9 cellular contexts compared by ENCODE assay signal in the genomic region with DNA sequence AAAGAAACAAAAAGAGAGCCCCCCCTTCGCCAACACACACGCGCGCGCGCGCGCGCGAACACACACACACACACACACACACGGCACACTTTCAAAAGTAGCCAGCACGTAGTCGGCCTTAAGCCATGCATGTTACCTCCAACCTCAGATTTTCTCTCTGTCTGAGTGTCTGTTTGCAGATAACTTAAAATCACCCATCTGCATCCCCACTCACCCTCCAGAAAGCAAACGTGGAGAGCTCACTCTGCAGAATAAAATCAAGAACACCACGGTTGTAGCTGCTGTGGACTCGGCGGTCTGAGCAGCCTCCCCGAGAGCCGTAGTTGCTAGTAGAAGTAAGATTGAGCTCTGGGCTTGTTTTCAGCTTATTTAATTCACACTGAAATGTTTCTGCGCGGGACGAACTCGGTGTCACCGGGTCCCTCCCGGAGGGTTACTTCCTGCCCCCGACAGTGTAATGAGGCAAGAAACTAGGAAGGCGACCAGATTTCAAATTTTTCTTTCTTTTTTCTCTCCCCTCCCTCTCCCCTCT. TPM values are rescaled to one million over a fixed set of nuclear protein-coding genes. Genes with fewer than 3 reads are reported as not detected.
DNase-seq lines count a peak whose midpoint lies in the region; ATAC-seq and TF ChIP-seq lines count a peak whose summit lies in the region.
"Had no signal": no experiment of that assay in that cellular context is flagged by ENCODE, and none has a peak within 500 bp of the region (broad histone marks: within the 10 kb centered on the region; RNA-seq: fewer than 3 reads in every experiment).

No MANE protein-coding gene starts in this region.

- H3K4me3 ChIP-seq in right atrium auricular region: peak overlapping the region; percentile 62 to 76
- peak overlapping the region; percentile 92 for H3K4me3 ChIP-seq in rectal smooth muscle tissue (ENCODE audit: low read length)

- peak overlapping the region; percentile 32 for H3K4me3 Mint-ChIP-seq in activated naive CD8-positive, alpha-beta T cell treated with anti-CD3 and anti-CD28 coated beads, Interleukin-2, amount 50 U/mL, for 24 hours

- peaks cover 0 to 21% of the 10 kb centered on the region in 2 donors for H3K4me1 ChIP-seq in right atrium auricular region
- peaks cover 3% of the 10 kb centered on the region for H3K4me1 ChIP-seq in rectal smooth muscle tissue (ENCODE audit: control insufficient read depth, insufficient read depth, low read length)

- H3K27me3 Mint-ChIP-seq in activated naive CD8-positive, alpha-beta T cell treated with anti-CD3 and anti-CD28 coated beads, Interleukin-2, amount 50 U/mL, for 24 hours: peaks cover 79% of the 10 kb centered on the region

- no peak for ATAC-seq in activated naive CD8-positive, alpha-beta T cell treated with anti-CD3 and anti-CD28 coated beads, Interleukin-2, amount 50 U/mL, for 24 hours
- ATAC-seq in GM21526 (IDR thresholded peaks at IDR 0.05; ENCODE audit: low FRiP score, unreplicated experiment): no peak

- CTCF ChIA-PET in GM10248 (lab: Yijun Ruan, JAX): interaction anchor here (3.5 kb wide), 1 partner anchor 11 kb away, joined by 15 read pairs; no protein-coding TSS in a partner anchor

- no peaks in the 10 kb centered on the region for H3K36me3 ChIP-seq in right atrium auricular region
- H3K36me3 ChIP-seq in rectal smooth muscle tissue (ENCODE audit: control insufficient read depth, insufficient read depth, low read length): peaks cover 14% of the 10 kb centered on the region

- POLR2A ChIA-PET in GM10248 (lab: Yijun Ruan, JAX): no interaction called here

- no peaks in the 10 kb centered on the region for H3K9me3 Mint-ChIP-seq in activated naive CD8-positive, alpha-beta T cell treated with anti-CD3 and anti-CD28 coated beads, Interleukin-2, amount 50 U/mL, for 24 hours

- H3K4me1 Mint-ChIP-seq in activated naive CD8-positive, alpha-beta T cell treated with anti-CD3 and anti-CD28 coated beads, Interleukin-2, amount 50 U/mL, for 24 hours: peaks cover 14% of the 10 kb centered on the region

- H3K27ac ChIP-seq in right atrium auricular region (peak overlapping the region; percentile 89 to 94), rectal smooth muscle tissue (ENCODE audit: low read depth, low read length) (peak overlapping the region; percentile 98)

- H3K27ac Mint-ChIP-seq in activated naive CD8-positive, alpha-beta T cell treated with anti-CD3 and anti-CD28 coated beads, Interleukin-2, amount 50 U/mL, for 24 hours: no peak overlapping the region

- no peak for TF ChIP-seq CTCF in right atrium auricular region (IDR thresholded peaks at IDR 0.05)
- TF ChIP-seq CTCF in GM10248 (IDR thresholded peaks at IDR 0.05; ENCODE audit: control extremely low read depth, extremely low read depth, low read depth, missing control alignments): no peak

- peak overlapping the region; percentile 46 for H3K9ac ChIP-seq in rectal smooth muscle tissue (ENCODE audit: low read length)

- H3K36me3 Mint-ChIP-seq in activated naive CD8-positive, alpha-beta T cell treated with anti-CD3 and anti-CD28 coated beads, Interleukin-2, amount 50 U/mL, for 24 hours (ENCODE audit: low read depth): no peaks in the 10 kb centered on the region

- DNase-seq in ELF-1 (ENCODE audit: low read depth, low spot score) (peak; percentile 46), right atrium auricular region (ENCODE audit: low spot score) (no peak), HuH-7.5 (ENCODE audit: low spot score) (no peak), GM10248 (ENCODE audit: extremely low spot score) (no peak), NCI-H526 (lab: John Stamatoyannopoulos, UW) (no peak)
- DNase-seq in activated naive CD8-positive, alpha-beta T cell treated with anti-CD3 and anti-CD28 coated beads, Interleukin-2, amount 50 U/mL, for 24 hours: no peak
- DNase-seq: activated naive CD4-positive, alpha-beta T cell had no signal

- no peaks in the 10 kb centered on the region for H3K9me3 ChIP-seq in right atrium auricular region

- no peaks in the 10 kb centered on the region for H3K27me3 ChIP-seq in right atrium auricular region
- peaks cover 4% of the 10 kb centered on the region for H3K27me3 ChIP-seq in rectal smooth muscle tissue (ENCODE audit: control insufficient read depth, insufficient read depth, low read length)

RNA-seq across cellular contexts. Expression of gene MEIS1, which starts 5.2 kb away (rescaled TPM):
- total RNA-seq in right atrium auricular region: 10 to 100 TPM; 13.6 to 16.7 TPM
